14 cellular contexts compared by ENCODE assay signal in genomic region chr17:77546772-77547201, GRCh38.
DNase-seq lines count a peak whose midpoint lies in the region; ATAC-seq and TF ChIP-seq lines count a peak whose summit lies in the region.
"Had no signal": no experiment of that assay in that cellular context is flagged by ENCODE, and none has a peak within 500 bp of the region (broad histone marks: within the 10 kb centered on the region; RNA-seq: fewer than 3 reads in every experiment).

No MANE protein-coding gene starts in this region.

- peak overlapping the region; percentile 68 to 90 (median 80) for H3K27ac Mint-ChIP-seq in nephron
- H3K27ac Mint-ChIP-seq: activated T-cell treated with anti-CD3 and anti-CD28 coated beads, Interleukin-2, amount 50 U/mL, for 24 hours; progenitor cell of endocrine pancreas had no signal

- no peaks in the 10 kb centered on the region for H3K36me3 Mint-ChIP-seq in nephron (ENCODE audit: low read depth)

- WGBS in esophagus squamous epithelium, 2 donors: 44 to 49% methylated on average over 6 to 10 of the region's 12 CpGs

- intact Hi-C loops in esophagus squamous epithelium (cut with DNase I): no loop called here

- TF ChIP-seq POLR2A in esophagus squamous epithelium (IDR thresholded peaks at IDR 0.05): no peak

- H3K4me1 ChIP-seq in esophagus squamous epithelium: peaks cover 0 to 36% (median 7%) of the 10 kb centered on the region in 3 donors
- H3K4me1 ChIP-seq: body of pancreas had no signal

- peaks cover 0 to 54% (median 0%) of the 10 kb centered on the region in 4 donors for H3K27me3 ChIP-seq in esophagus squamous epithelium
- H3K27me3 ChIP-seq: body of pancreas, upper lobe of left lung had no signal

- DNase-seq in DMS79 (lab: John Stamatoyannopoulos, UW) (peak; percentile 39), NCI-H2227 treated with DMSO at 0.1 percent for 48 hours (lab: John Stamatoyannopoulos, UW) (peak; percentile 88), esophagus squamous epithelium (lab: John Stamatoyannopoulos, UW) (no peak), NCI-H345 (lab: John Stamatoyannopoulos, UW) (no peak), AML-193 (lab: John Stamatoyannopoulos, UW) (no peak), NOMO-1 treated with DMSO at 0.1 percent for 48 hours (lab: John Stamatoyannopoulos, UW; ENCODE audit: unreplicated experiment) (no peak)
- DNase-seq: activated T-cell treated with anti-CD3 and anti-CD28 coated beads, Interleukin-2, amount 50 U/mL, for 24 hours; body of pancreas; NCI-H1105 treated with DMSO at 0.1 percent for 48 hours; upper lobe of left lung had no signal

- H3K9me3 Mint-ChIP-seq in nephron: peaks cover 4% of the 10 kb centered on the region
- H3K9me3 Mint-ChIP-seq: activated T-cell treated with anti-CD3 and anti-CD28 coated beads, Interleukin-2, amount 50 U/mL, for 24 hours had no signal

- H3K27me3 Mint-ChIP-seq in nephron (ENCODE audit: low read depth): peaks cover 21% of the 10 kb centered on the region
- H3K27me3 Mint-ChIP-seq: activated T-cell treated with anti-CD3 and anti-CD28 coated beads, Interleukin-2, amount 50 U/mL, for 24 hours had no signal

- peak overlapping the region in 2 of 4 donors; percentile 25 to 39 for H3K27ac ChIP-seq in esophagus squamous epithelium
- H3K27ac ChIP-seq: body of pancreas, C4-2B, upper lobe of left lung had no signal

- H3K4me3 ChIP-seq in esophagus squamous epithelium: peak overlapping the region in 3 of 4 donors; percentile 14 to 38 (median 25)
- H3K4me3 ChIP-seq: body of pancreas, upper lobe of left lung had no signal

- ATAC-seq in GM21526 (IDR thresholded peaks at IDR 0.05; ENCODE audit: low FRiP score, unreplicated experiment): no peak
- ATAC-seq: body of pancreas had no signal

- H3K36me3 ChIP-seq in esophagus squamous epithelium: no peaks in the 10 kb centered on the region
- H3K36me3 ChIP-seq: upper lobe of left lung had no signal

- TF ChIP-seq CTCF in esophagus squamous epithelium (IDR thresholded peaks at IDR 0.05) (no peak), nephron (IDR thresholded peaks at IDR 0.05; ENCODE audit: unreplicated experiment in 3 of 3) (peak in 1 of 3 experiments; percentile 19)

- no peaks in the 10 kb centered on the region for H3K9me3 ChIP-seq in esophagus squamous epithelium
- H3K9me3 ChIP-seq: body of pancreas, upper lobe of left lung had no signal

- peak overlapping the region; percentile 64 to 76 (median 68) for H3K4me3 Mint-ChIP-seq in nephron
- H3K4me3 Mint-ChIP-seq: activated T-cell treated with anti-CD3 and anti-CD28 coated beads, Interleukin-2, amount 50 U/mL, for 24 hours had no signal

- peaks cover 32% of the 10 kb centered on the region for H3K4me1 Mint-ChIP-seq in nephron

Comparison
In these comparisons a context has a peak if more than half of its experiments do, and no peak if none do; other contexts are left out.
1. DNase-seq: peak in DMS79 (single experiment) and NCI-H2227 treated with DMSO at 0.1 percent for 48 hours (single experiment); none in esophagus squamous epithelium (single experiment), NCI-H345 (single experiment), AML-193 (0 of 2) and NOMO-1 treated with DMSO at 0.1 percent for 48 hours (single experiment).